Comparison of ENCODE assay signal across 9 cellular contexts in genomic region chr10:27746364-27747095, GRCh38. TPM values are rescaled to one million over a fixed set of nuclear protein-coding genes. Genes with fewer than 3 reads are reported as not detected.
DNase-seq lines count a peak whose midpoint lies in the region; ATAC-seq, FAIRE-seq and TF ChIP-seq lines count a peak whose summit lies in the region.
"Had no signal": no experiment of that assay in that cellular context is flagged by ENCODE, and none has a peak within 500 bp of the region (broad histone marks: within the 10 kb centered on the region; RNA-seq: fewer than 3 reads in every experiment).

No MANE protein-coding gene starts in this region.

- TF ChIP-seq POLR2A in endothelial cell of umbilical vein (IDR thresholded peaks at IDR 0.05; ENCODE audit: low read depth, low read length), result no peak

- H3K27ac Mint-ChIP-seq in T-cell (no peak overlapping the region), progenitor cell of endocrine pancreas (no peak overlapping the region)

- no peak overlapping the region for H2AFZ ChIP-seq in endothelial cell of umbilical vein (ENCODE audit: low read depth, low read length)

- H3K4me3 ChIP-seq in BLaER1 treated with 17β-estradiol and CSF1 and Interleukin-3, amounts not matched to agents 10 nM and 100 nM, result peak overlapping the region; percentile 65 to 82 (median 70); a peak in 18 of 20 replicates
- H3K4me3 ChIP-seq in endothelial cell of umbilical vein (replicated peaks in 1 of 3; ENCODE audit: insufficient read depth in 1 of 3, low read depth in 1 of 3, low read length in 3 of 3), result no peak overlapping the region

- ATAC-seq in T-cell (replicated peaks in 1 of 4), result no peak
- no peak for ATAC-seq in GM18858 (IDR thresholded peaks at IDR 0.05; ENCODE audit: unreplicated experiment)
- ATAC-seq in HG02852 (IDR thresholded peaks at IDR 0.05; ENCODE audit: unreplicated experiment), result no peak

- H3K27me3 Mint-ChIP-seq in T-cell (peaks cover 44 to 68% of the 10 kb centered on the region in 2 donors), progenitor cell of endocrine pancreas (peaks cover 80% of the 10 kb centered on the region)

- dilution Hi-C loops in endothelial cell of umbilical vein (cut with MboI; ENCODE audit: extremely low pct_ligation_motif_present, low sequenced_read_pairs), result no loop called here

- H3K9ac ChIP-seq in BLaER1 treated with 17β-estradiol and CSF1 and Interleukin-3, amounts not matched to agents 10 nM and 100 nM, result no peak overlapping the region
- H3K9ac ChIP-seq in endothelial cell of umbilical vein (replicated peaks; ENCODE audit: extremely low read depth, insufficient read depth, low read length), result no peak overlapping the region

- H3K4me2 ChIP-seq in BLaER1 treated with 17β-estradiol and CSF1 and Interleukin-3, amounts not matched to agents 10 nM and 100 nM, result peak overlapping the region; percentile 86 to 99 (median 98)
- H3K4me2 ChIP-seq in endothelial cell of umbilical vein (ENCODE audit: insufficient read depth, low read length), result peak overlapping the region; percentile 3

- no peak for FAIRE-seq in endothelial cell of umbilical vein (lab: Jason Lieb, UNC)

- H4K20me1 ChIP-seq in BLaER1 treated with 17β-estradiol and CSF1 and Interleukin-3, amounts not matched to agents 10 nM and 100 nM, result peaks cover 0 to 44% (median 34%) of the 10 kb centered on the region in 11 experiments; a peak in 17 of 22 replicates
- H4K20me1 ChIP-seq in endothelial cell of umbilical vein (replicated peaks; ENCODE audit: control insufficient read depth, extremely low read depth, insufficient read depth, low read length), result no peaks in the 10 kb centered on the region

- H3K79me2 ChIP-seq in endothelial cell of umbilical vein (ENCODE audit: control insufficient read depth, insufficient read depth, low read length), result no peaks in the 10 kb centered on the region

- intact Hi-C loops in endothelial cell of umbilical vein (cut with micrococcal nuclease), result no loop called here

- no peaks in the 10 kb centered on the region for H3K36me3 ChIP-seq in BLaER1 treated with 17β-estradiol and CSF1 and Interleukin-3, amounts not matched to agents 10 nM and 100 nM
- H3K36me3 ChIP-seq in endothelial cell of umbilical vein (ENCODE audit: control insufficient read depth in 2 of 2, extremely low read depth in 1 of 2, insufficient read depth in 2 of 2, low read length in 2 of 2), result no peaks in the 10 kb centered on the region

- peaks cover 31 to 44% (median 42%) of the 10 kb centered on the region in 10 experiments for H3K4me1 ChIP-seq in BLaER1 treated with 17β-estradiol and CSF1 and Interleukin-3, amounts not matched to agents 10 nM and 100 nM
- H3K4me1 ChIP-seq in endothelial cell of umbilical vein (ENCODE audit: control insufficient read depth, extremely low read depth, insufficient read depth, low read length), result peaks cover 25% of the 10 kb centered on the region

- no peak overlapping the region for H3K27ac ChIP-seq in BLaER1 treated with 17β-estradiol and CSF1 and Interleukin-3, amounts not matched to agents 10 nM and 100 nM
- no peak overlapping the region for H3K27ac ChIP-seq in endothelial cell of umbilical vein (ENCODE audit: insufficient read depth, low read depth, low read length)

- H3K9me3 Mint-ChIP-seq in T-cell (no peaks in the 10 kb centered on the region), progenitor cell of endocrine pancreas (ENCODE audit: low read depth) (no peaks in the 10 kb centered on the region)

- TF ChIP-seq CTCF in endothelial cell of umbilical vein (IDR thresholded peaks at IDR 0.05; ENCODE audit: extremely low read depth in 1 of 2, insufficient read depth in 1 of 2, low read depth in 1 of 2, low read length in 2 of 2) (no peak), progenitor cell of endocrine pancreas (IDR thresholded peaks at IDR 0.05; ENCODE audit: unreplicated experiment) (no peak)

- peaks cover 0 to 9% (median 6%) of the 10 kb centered on the region in 11 experiments; a peak in 9 of 22 replicates for H3K9me3 ChIP-seq in BLaER1 treated with 17β-estradiol and CSF1 and Interleukin-3, amounts not matched to agents 10 nM and 100 nM (replicated peaks in 1 of 11)
- no peaks in the 10 kb centered on the region for H3K9me3 ChIP-seq in endothelial cell of umbilical vein (replicated peaks; ENCODE audit: control insufficient read depth, insufficient read depth, low read length)

- DNase-seq in T-cell (peak in 3 of 34 experiments; percentile 3 to 18 (median 6)), endothelial cell of umbilical vein (ENCODE audit: low read depth, low spot score) (no peak), progenitor cell of endocrine pancreas (ENCODE audit: low spot score, unreplicated experiment) (no peak), T-helper 9 cell (no peak), activated gamma-delta T cell treated with Interleukin-2 at 50 U/mL for 16 hours (no peak)

- CTCF ChIA-PET in T-cell (lab: Charles Lee) (interaction anchor here in 1 of 2 donors (1.1 kb wide), 1 partner anchor 557 kb away, joined by 3 read pairs; the partner anchor contains the start of gene MPP7), endothelial cell of umbilical vein (lab: Charles Lee) (interaction anchor here (1.1 to 2.5 kb wide), 3 partner anchors 18 to 495 kb away, joined by 3 to 20 read pairs (median 3); no protein-coding TSS in a partner anchor)

- H3K36me3 Mint-ChIP-seq in T-cell (no peaks in the 10 kb centered on the region), progenitor cell of endocrine pancreas (ENCODE audit: insufficient read depth) (no peaks in the 10 kb centered on the region)

- peak overlapping the region; percentile 57 to 82 (median 62) for H3K4me3 Mint-ChIP-seq in T-cell
- H3K4me3 Mint-ChIP-seq in progenitor cell of endocrine pancreas (ENCODE audit: low read depth), result peak overlapping the region; percentile 58

- H3K4me1 Mint-ChIP-seq in T-cell (peaks cover 31 to 36% (median 34%) of the 10 kb centered on the region in 3 donors), progenitor cell of endocrine pancreas (ENCODE audit: low read depth) (peaks cover 15% of the 10 kb centered on the region)

- peaks cover 67 to 83% (median 70%) of the 10 kb centered on the region in 11 experiments for H3K27me3 ChIP-seq in BLaER1 treated with 17β-estradiol and CSF1 and Interleukin-3, amounts not matched to agents 10 nM and 100 nM
- peaks cover 53 to 87% of the 10 kb centered on the region in 2 experiments for H3K27me3 ChIP-seq in endothelial cell of umbilical vein (ENCODE audit: control insufficient read depth in 2 of 2, insufficient read depth in 2 of 2, low read length in 2 of 2)

- no TSS peak for BruUV-seq in endothelial cell of umbilical vein (replicated peaks; lab: Mats Ljungman, UMichigan)

- POLR2A ChIA-PET in T-cell (lab: Charles Lee) (interaction anchor here (0.6 kb wide), 2 partner anchors 82 to 897 kb away, joined by 3 to 4 read pairs; no protein-coding TSS in a partner anchor), endothelial cell of umbilical vein (lab: Charles Lee) (no interaction called here)

- H3K9me1 ChIP-seq in endothelial cell of umbilical vein (replicated peaks; ENCODE audit: control insufficient read depth, extremely low read depth, insufficient read depth, low read length), result no peaks in the 10 kb centered on the region

TF ChIP-seq in endothelial cell of umbilical vein, 7 proteins besides CTCF, POLR2A, EP300 and RAD21:
- TF ChIP-seq POLR2AphosphoS5 (IDR thresholded peaks at IDR 0.05; ENCODE audit: insufficient read depth, low read depth, low read length), result no peak
- peak; percentile 89 for TF ChIP-seq EZH2 (IDR thresholded peaks at IDR 0.05; ENCODE audit: borderline replicate concordance, low read depth, low read length, severe bottlenecking)

RNA-seq across cellular contexts. Expression of gene MKX, which starts 0.9 kb away (rescaled TPM):
- total RNA-seq in T-cell (under 1 TPM in 1 of 5 donors, not detected in 4; 0.16 TPM), endothelial cell of umbilical vein (not detected in 2 replicates), progenitor cell of endocrine pancreas (0.31 and 0.67 TPM in 2 replicates)
- not detected in 2 replicates for polyA plus RNA-seq in endothelial cell of umbilical vein
- polyA plus RNA-seq in endothelial cell of umbilical vein (2011; cell fraction: cytosol; rRNA removed), result 0.04 TPM in 1 of 2 replicates, not detected in the other
- polyA plus RNA-seq in endothelial cell of umbilical vein (2011; cell fraction: nucleus; rRNA removed), result 0.11 TPM in 1 of 2 replicates, not detected in the other
- polyA plus RNA-seq in endothelial cell of umbilical vein (2012), result not detected in 2 replicates
- not detected in 2 replicates for polyA minus RNA-seq in endothelial cell of umbilical vein
- polyA minus RNA-seq in endothelial cell of umbilical vein (2011; cell fraction: cytosol; rRNA and poly(A)+ RNA removed), result not detected
- not detected in 2 replicates for polyA minus RNA-seq in endothelial cell of umbilical vein (2011; cell fraction: nucleus; rRNA and poly(A)+ RNA removed)
- total RNA-seq: T-helper 2 cell treated with Interferon-gamma antibody and Interleukin-4, amounts not matched to agents 100 ng/mL and 5 ng/mL, for 36 hours had no signal

Comparison
In these comparisons a context has a peak if more than half of its experiments do, and no peak if none do; other contexts are left out.
1. H3K4me3 ChIP-seq: peak in BLaER1 treated with 17β-estradiol and CSF1 and Interleukin-3, amounts not matched to agents 10 nM and 100 nM (10 of 10); none in endothelial cell of umbilical vein (0 of 3).